Comparison of ENCODE assay signal across 1 cellular context in genomic region chr2:2182688-2183087, GRCh38.
TF ChIP-seq lines count a peak whose summit lies in the region.

No MANE protein-coding gene starts in this region.

TF ChIP-seq in GM23338, 12 proteins besides CTCF, POLR2A, EP300 and RAD21 (continued from another document):
- TF ChIP-seq, protein P1, sequence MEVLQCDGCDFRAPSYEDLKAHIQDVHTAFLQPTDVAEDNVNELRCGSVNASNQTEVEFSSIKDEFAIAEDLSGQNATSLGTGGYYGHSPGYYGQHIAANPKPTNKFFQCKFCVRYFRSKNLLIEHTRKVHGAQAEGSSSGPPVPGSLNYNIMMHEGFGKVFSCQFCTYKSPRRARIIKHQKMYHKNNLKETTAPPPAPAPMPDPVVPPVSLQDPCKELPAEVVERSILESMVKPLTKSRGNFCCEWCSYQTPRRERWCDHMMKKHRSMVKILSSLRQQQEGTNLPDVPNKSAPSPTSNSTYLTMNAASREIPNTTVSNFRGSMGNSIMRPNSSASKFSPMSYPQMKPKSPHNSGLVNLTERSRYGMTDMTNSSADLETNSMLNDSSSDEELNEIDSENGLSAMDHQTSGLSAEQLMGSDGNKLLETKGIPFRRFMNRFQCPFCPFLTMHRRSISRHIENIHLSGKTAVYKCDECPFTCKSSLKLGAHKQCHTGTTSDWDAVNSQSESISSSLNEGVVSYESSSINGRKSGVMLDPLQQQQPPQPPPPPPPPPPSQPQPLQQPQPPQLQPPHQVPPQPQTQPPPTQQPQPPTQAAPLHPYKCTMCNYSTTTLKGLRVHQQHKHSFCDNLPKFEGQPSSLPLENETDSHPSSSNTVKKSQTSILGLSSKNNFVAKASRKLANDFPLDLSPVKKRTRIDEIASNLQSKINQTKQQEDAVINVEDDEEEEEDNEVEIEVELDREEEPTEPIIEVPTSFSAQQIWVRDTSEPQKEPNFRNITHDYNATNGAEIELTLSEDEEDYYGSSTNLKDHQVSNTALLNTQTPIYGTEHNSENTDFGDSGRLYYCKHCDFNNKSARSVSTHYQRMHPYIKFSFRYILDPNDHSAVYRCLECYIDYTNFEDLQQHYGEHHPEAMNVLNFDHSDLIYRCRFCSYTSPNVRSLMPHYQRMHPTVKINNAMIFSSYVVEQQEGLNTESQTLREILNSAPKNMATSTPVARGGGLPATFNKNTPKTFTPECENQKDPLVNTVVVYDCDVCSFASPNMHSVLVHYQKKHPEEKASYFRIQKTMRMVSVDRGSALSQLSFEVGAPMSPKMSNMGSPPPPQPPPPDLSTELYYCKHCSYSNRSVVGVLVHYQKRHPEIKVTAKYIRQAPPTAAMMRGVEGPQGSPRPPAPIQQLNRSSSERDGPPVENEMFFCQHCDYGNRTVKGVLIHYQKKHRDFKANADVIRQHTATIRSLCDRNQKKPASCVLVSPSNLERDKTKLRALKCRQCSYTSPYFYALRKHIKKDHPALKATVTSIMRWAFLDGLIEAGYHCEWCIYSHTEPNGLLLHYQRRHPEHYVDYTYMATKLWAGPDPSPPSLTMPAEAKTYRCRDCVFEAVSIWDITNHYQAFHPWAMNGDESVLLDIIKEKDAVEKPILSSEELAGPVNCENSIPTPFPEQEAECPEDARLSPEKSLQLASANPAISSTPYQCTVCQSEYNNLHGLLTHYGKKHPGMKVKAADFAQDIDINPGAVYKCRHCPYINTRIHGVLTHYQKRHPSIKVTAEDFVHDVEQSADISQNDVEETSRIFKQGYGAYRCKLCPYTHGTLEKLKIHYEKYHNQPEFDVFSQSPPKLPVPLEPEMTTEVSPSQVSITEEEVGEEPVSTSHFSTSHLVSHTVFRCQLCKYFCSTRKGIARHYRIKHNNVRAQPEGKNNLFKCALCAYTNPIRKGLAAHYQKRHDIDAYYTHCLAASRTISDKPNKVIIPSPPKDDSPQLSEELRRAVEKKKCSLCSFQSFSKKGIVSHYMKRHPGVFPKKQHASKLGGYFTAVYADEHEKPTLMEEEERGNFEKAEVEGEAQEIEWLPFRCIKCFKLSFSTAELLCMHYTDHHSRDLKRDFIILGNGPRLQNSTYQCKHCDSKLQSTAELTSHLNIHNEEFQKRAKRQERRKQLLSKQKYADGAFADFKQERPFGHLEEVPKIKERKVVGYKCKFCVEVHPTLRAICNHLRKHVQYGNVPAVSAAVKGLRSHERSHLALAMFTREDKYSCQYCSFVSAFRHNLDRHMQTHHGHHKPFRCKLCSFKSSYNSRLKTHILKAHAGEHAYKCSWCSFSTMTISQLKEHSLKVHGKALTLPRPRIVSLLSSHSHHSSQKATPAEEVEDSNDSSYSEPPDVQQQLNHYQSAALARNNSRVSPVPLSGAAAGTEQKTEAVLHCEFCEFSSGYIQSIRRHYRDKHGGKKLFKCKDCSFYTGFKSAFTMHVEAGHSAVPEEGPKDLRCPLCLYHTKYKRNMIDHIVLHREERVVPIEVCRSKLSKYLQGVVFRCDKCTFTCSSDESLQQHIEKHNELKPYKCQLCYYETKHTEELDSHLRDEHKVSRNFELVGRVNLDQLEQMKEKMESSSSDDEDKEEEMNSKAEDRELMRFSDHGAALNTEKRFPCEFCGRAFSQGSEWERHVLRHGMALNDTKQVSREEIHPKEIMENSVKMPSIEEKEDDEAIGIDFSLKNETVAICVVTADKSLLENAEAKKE (CRISPR knock-in tag; IDR thresholded peaks at IDR 0.05), result no peak
- TF ChIP-seq POLR2AphosphoS5 (IDR thresholded peaks at IDR 0.05; ENCODE audit: low read depth), result no peak
